In genomic region chr1:55195523-55196233, GRCh38 we compare ENCODE assay signal across 11 cellular contexts. TPM values are rescaled to one million over a fixed set of nuclear protein-coding genes. Genes with fewer than 3 reads are reported as not detected.
DNase-seq lines count a peak whose midpoint lies in the region; ATAC-seq, FAIRE-seq and TF ChIP-seq lines count a peak whose summit lies in the region.
"Had no signal": no experiment of that assay in that cellular context is flagged by ENCODE, and none has a peak within 500 bp of the region (broad histone marks: within the 10 kb centered on the region; RNA-seq: fewer than 3 reads in every experiment).

No MANE protein-coding gene starts in this region.

- peaks cover 17% of the 10 kb centered on the region for H3K36me3 Mint-ChIP-seq in effector memory CD8-positive, alpha-beta T cell (ENCODE audit: insufficient read depth)
- peaks cover 18% of the 10 kb centered on the region for H3K36me3 Mint-ChIP-seq in T-helper 2 cell treated with Interferon-gamma antibody and Interleukin-4, amounts not matched to agents 5 μg/mL and 100 μg/mL, for 36 hours (ENCODE audit: low read depth)

- H3K4me1 ChIP-seq in HepG2 (ENCODE audit: insufficient read depth, low read length) = peaks cover 17% of the 10 kb centered on the region; the same call in 1 of the 2 replicates
- peaks cover 0 to 3% (median 0%) of the 10 kb centered on the region in 4 donors for H3K4me1 ChIP-seq in right lobe of liver

- no peak for TF ChIP-seq RAD21 in HepG2 (CRISPR knock-in tag; IDR thresholded peaks at IDR 0.05)

- 100% methylated on average over 3 of the region's 3 CpGs for WGBS in HepG2 (ENCODE audit: low lambda C conversion rate)
- WGBS in right lobe of liver (ENCODE audit: insufficient coverage, low coverage, low lambda C conversion rate, missing lambda C conversion rate) = 71% methylated on average over 3 of the region's 3 CpGs

- CTCF ChIA-PET in HepG2 (lab: Yijun Ruan, JAX; ENCODE audit: low intra/inter-chr PET ratio, low total read pairs) = no interaction called here

- peak overlapping the region in 1 of 2 donors; percentile 35 for H3K4me3 Mint-ChIP-seq in effector memory CD8-positive, alpha-beta T cell
- no peak overlapping the region for H3K4me3 Mint-ChIP-seq in T-helper 2 cell treated with Interferon-gamma antibody and Interleukin-4, amounts not matched to agents 5 μg/mL and 100 μg/mL, for 36 hours

- no peaks in the 10 kb centered on the region for H3K27me3 Mint-ChIP-seq in effector memory CD8-positive, alpha-beta T cell
- no peaks in the 10 kb centered on the region for H3K27me3 Mint-ChIP-seq in T-helper 2 cell treated with Interferon-gamma antibody and Interleukin-4, amounts not matched to agents 5 μg/mL and 100 μg/mL, for 36 hours (ENCODE audit: low read depth)

- no peak overlapping the region for H3K4me2 ChIP-seq in HepG2 (ENCODE audit: low read depth, low read length)

- in situ Hi-C loops in HepG2 (cut with HindIII; ENCODE audit: extremely low pct_ligation_motif_present, low pct_unique_long_range_greater_than_20kb) (no loop called here), brain microvascular endothelial cell (cut with HindIII; ENCODE audit: low pct_ligation_motif_present, low sequenced_read_pairs) (no loop called here)

- BruUV-seq in HepG2 (replicated peaks; lab: Mats Ljungman, UMichigan) = no TSS peak

- TF ChIP-seq EP300 in HepG2 (IDR thresholded peaks at IDR 0.05; ENCODE audit: low read depth in 2 of 2, low read length in 2 of 2) = no peak
- TF ChIP-seq EP300 in HepG2 (CRISPR knock-in tag; IDR thresholded peaks at IDR 0.05; ENCODE audit: borderline replicate concordance) = no peak

- DNase-seq in HepG2 (ENCODE audit: low spot score) = no peak
- DNase-seq in right lobe of liver = no peak
- peak; percentile 17 to 47 for DNase-seq in Kasumi-1 (lab: John Stamatoyannopoulos, UW)
- no peak for DNase-seq in effector memory CD8-positive, alpha-beta T cell
- DNase-seq in NCI-H82 (lab: John Stamatoyannopoulos, UW) = no peak
- DNase-seq in iPS-NIHi11 (ENCODE audit: low spot score) = no peak
- no peak for DNase-seq in brain microvascular endothelial cell
- DNase-seq in T-helper 2 cell treated with Interferon-gamma antibody and Interleukin-4, amounts not matched to agents 5 μg/mL and 100 μg/mL, for 36 hours (ENCODE audit: low spot score) = no peak
- DNase-seq: COR-L47, KG1 had no signal

- ATAC-seq in HepG2 = no peak
- no peak for ATAC-seq in right lobe of liver
- no peak for ATAC-seq in effector memory CD8-positive, alpha-beta T cell (replicated peaks)

- peaks cover 44 to 67% of the 10 kb centered on the region in 2 donors for H3K4me1 Mint-ChIP-seq in effector memory CD8-positive, alpha-beta T cell (ENCODE audit: low read depth in 2 of 2)
- H3K4me1 Mint-ChIP-seq in T-helper 2 cell treated with Interferon-gamma antibody and Interleukin-4, amounts not matched to agents 5 μg/mL and 100 μg/mL, for 36 hours (ENCODE audit: low read depth) = peaks cover 39% of the 10 kb centered on the region

- peak overlapping the region; percentile 23 to 71 for H3K27ac Mint-ChIP-seq in effector memory CD8-positive, alpha-beta T cell
- no peak overlapping the region for H3K27ac Mint-ChIP-seq in T-helper 2 cell treated with Interferon-gamma antibody and Interleukin-4, amounts not matched to agents 5 μg/mL and 100 μg/mL, for 36 hours

- TF ChIP-seq CTCF in HepG2 (CRISPR knock-in tag; IDR thresholded peaks at IDR 0.05) = no peak
- no peak for TF ChIP-seq CTCF in right lobe of liver (IDR thresholded peaks at IDR 0.05)
- no peak for TF ChIP-seq CTCF in brain microvascular endothelial cell (IDR thresholded peaks at IDR 0.05; ENCODE audit: low read depth, low read length, missing control alignments)

- H3K9me3 Mint-ChIP-seq in effector memory CD8-positive, alpha-beta T cell = no peaks in the 10 kb centered on the region
- no peaks in the 10 kb centered on the region for H3K9me3 Mint-ChIP-seq in T-helper 2 cell treated with Interferon-gamma antibody and Interleukin-4, amounts not matched to agents 5 μg/mL and 100 μg/mL, for 36 hours

- intact Hi-C loops in HepG2 (cut with micrococcal nuclease; ENCODE audit: unreplicated experiment) (no loop called here), right lobe of liver (cut with DNase I) (no loop called here)

- no peaks in the 10 kb centered on the region for H4K20me1 ChIP-seq in HepG2 (ENCODE audit: insufficient read depth, low read length)

- H3K9ac ChIP-seq in HepG2 (ENCODE audit: insufficient read depth, low read depth, low read length) = no peak overlapping the region

- H3K36me3 ChIP-seq in HepG2 (replicated peaks in 1 of 2; ENCODE audit: control insufficient read depth in 1 of 2, insufficient read depth in 2 of 2, low read length in 2 of 2) = peaks cover 3 to 4% of the 10 kb centered on the region in 2 experiments; a peak in 4 of 5 replicates
- H3K36me3 ChIP-seq in right lobe of liver = no peaks in the 10 kb centered on the region
- H3K36me3 ChIP-seq in brain microvascular endothelial cell (replicated peaks) = no peaks in the 10 kb centered on the region
- H3K36me3 ChIP-seq: thoracic aorta had no signal

- H3K9me3 ChIP-seq in HepG2 (ENCODE audit: low read length) (no peaks in the 10 kb centered on the region), right lobe of liver (no peaks in the 10 kb centered on the region)
- H3K9me3 ChIP-seq: thoracic aorta had no signal

- FAIRE-seq in HepG2 (lab: Jason Lieb, UNC) = no peak

- H2AFZ ChIP-seq in HepG2 (ENCODE audit: low read length) = no peak overlapping the region

- H3K4me3 ChIP-seq in HepG2 (replicated peaks in 1 of 3; ENCODE audit: insufficient read depth in 1 of 3, low read depth in 2 of 3, low read length in 3 of 3) = no peak overlapping the region
- H3K4me3 ChIP-seq in right lobe of liver = no peak overlapping the region
- H3K4me3 ChIP-seq in brain microvascular endothelial cell (ENCODE audit: low read depth, low read length) = no peak overlapping the region
- H3K4me3 ChIP-seq: thoracic aorta had no signal

- H3K27ac ChIP-seq in HepG2 (ENCODE audit: extremely low read length, insufficient read depth, low read length) = no peak overlapping the region
- no peak overlapping the region for H3K27ac ChIP-seq in right lobe of liver
- no peak overlapping the region for H3K27ac ChIP-seq in brain microvascular endothelial cell
- H3K27ac ChIP-seq: thoracic aorta had no signal

- no peak for TF ChIP-seq POLR2A in HepG2 (IDR thresholded peaks at IDR 0.05; ENCODE audit: insufficient read depth in 1 of 2, low read depth in 2 of 2, low read length in 2 of 2)
- TF ChIP-seq POLR2A in right lobe of liver (IDR thresholded peaks at IDR 0.05) = no peak

- POLR2A ChIA-PET in HepG2 (lab: Yijun Ruan, JAX) = no interaction called here

- no peaks in the 10 kb centered on the region for H3K27me3 ChIP-seq in HepG2 (ENCODE audit: control insufficient read depth in 1 of 2, insufficient read depth in 2 of 2, low read length in 2 of 2)
- no peaks in the 10 kb centered on the region for H3K27me3 ChIP-seq in right lobe of liver
- H3K27me3 ChIP-seq in brain microvascular endothelial cell (replicated peaks) = no peaks in the 10 kb centered on the region

- H3K79me2 ChIP-seq in HepG2 (ENCODE audit: insufficient read depth, low read length) = peaks cover 73% of the 10 kb centered on the region

TF ChIP-seq in HepG2, 621 proteins besides CTCF, POLR2A, EP300 and RAD21:
- TF ChIP-seq ZBTB8A (CRISPR knock-in tag; IDR thresholded peaks at IDR 0.05; ENCODE audit: borderline replicate concordance, low read depth) = no peak
- peak; percentile 26; the same call in 1 of the 2 replicates for TF ChIP-seq CEBPG (CRISPR knock-in tag; IDR thresholded peaks at IDR 0.05)
- peak; percentile 81 for TF ChIP-seq CEBPB (IDR thresholded peaks at IDR 0.05; ENCODE audit: borderline replicate concordance, low read depth, low read length)
- no peak for TF ChIP-seq ZNF496 (CRISPR knock-in tag; IDR thresholded peaks at IDR 0.05; ENCODE audit: insufficient replicate concordance)

RNA-seq across cellular contexts. Expression of gene USP24, which starts 19.5 kb away (rescaled TPM):
- total RNA-seq in HepG2 (2016; rRNA removed; fragmentation: Illumina TruSeq; extraction: Trizol) (47.6 and 59.5 TPM in 2 replicates), right lobe of liver (10 to 100 TPM; 19.9 to 28.0 (median 21.9) TPM)
- total RNA-seq in HepG2 (2016; cell fraction: cytosol; rRNA removed; fragmentation: Illumina TruSeq; extraction: Trizol; ENCODE audit: low read depth) = 4.1 and 5.1 TPM in 2 replicates
- 41.1 and 53.7 TPM in 2 replicates for total RNA-seq in HepG2 (2016; cell fraction: insoluble cytoplasmic fraction; rRNA removed; fragmentation: Illumina TruSeq; extraction: Trizol)
- total RNA-seq in HepG2 (2016; cell fraction: membrane; rRNA removed; fragmentation: Illumina TruSeq; extraction: Trizol) = 12.0 and 12.6 TPM in 2 replicates
- total RNA-seq in HepG2 (2016; cell fraction: nucleus; rRNA removed; fragmentation: Illumina TruSeq; extraction: Trizol) = 76.5 and 77.4 TPM in 2 replicates
- polyA plus RNA-seq in HepG2 (2011; rRNA removed) = 17.2 and 18.8 TPM in 2 replicates
- 9.7 and 11.6 TPM in 2 replicates for polyA plus RNA-seq in HepG2 (2011; cell fraction: cytosol; rRNA removed)
- 39.7 and 46.5 TPM in 2 replicates for polyA plus RNA-seq in HepG2 (2011; cell fraction: nucleus; rRNA removed)
- 24.9 and 34.6 TPM in 2 replicates for polyA plus RNA-seq in HepG2 (2012)
- 1.2 and 1.6 TPM in 2 replicates for polyA plus RNA-seq in HepG2 (2016; cell fraction: cytosol; fragmentation: Illumina TruSeq; extraction: Trizol; ENCODE audit: low read depth)
- polyA plus RNA-seq in HepG2 (2016; cell fraction: insoluble cytoplasmic fraction; fragmentation: Illumina TruSeq; extraction: Trizol; ENCODE audit: low read depth) = 34.7 and 34.9 TPM in 2 replicates
- polyA plus RNA-seq in HepG2 (2016; cell fraction: membrane; fragmentation: Illumina TruSeq; extraction: Trizol; ENCODE audit: low read depth) = 3.3 and 5.2 TPM in 2 replicates
- 84.4 and 87.2 TPM in 2 replicates for polyA plus RNA-seq in HepG2 (2016; cell fraction: nucleus; fragmentation: Illumina TruSeq; extraction: Trizol; ENCODE audit: insufficient read depth, low read depth)
- polyA minus RNA-seq in HepG2 (2011; rRNA and poly(A)+ RNA removed; ENCODE audit: low replicate concordance) = 35.1 and 36.7 TPM in 2 replicates
- polyA minus RNA-seq in HepG2 (2011; cell fraction: cytosol; rRNA and poly(A)+ RNA removed) = 23.3 and 27.0 TPM in 2 replicates
- 181 and 197 TPM in 2 replicates for polyA minus RNA-seq in HepG2 (2011; cell fraction: nucleus; rRNA and poly(A)+ RNA removed)

Comparison
In these comparisons a context has a peak if more than half of its experiments do, and no peak if none do; other contexts are left out.
1. DNase-seq: peak in Kasumi-1 (2 of 2); none in HepG2 (single experiment), right lobe of liver (0 of 3), effector memory CD8-positive, alpha-beta T cell (0 of 3), NCI-H82 (single experiment), iPS-NIHi11 (single experiment), brain microvascular endothelial cell (single experiment) and T-helper 2 cell treated with Interferon-gamma antibody and Interleukin-4, amounts not matched to agents 5 μg/mL and 100 μg/mL, for 36 hours (single experiment).